Comparison of ENCODE assay signal across 9 cellular contexts in the genomic region with DNA sequence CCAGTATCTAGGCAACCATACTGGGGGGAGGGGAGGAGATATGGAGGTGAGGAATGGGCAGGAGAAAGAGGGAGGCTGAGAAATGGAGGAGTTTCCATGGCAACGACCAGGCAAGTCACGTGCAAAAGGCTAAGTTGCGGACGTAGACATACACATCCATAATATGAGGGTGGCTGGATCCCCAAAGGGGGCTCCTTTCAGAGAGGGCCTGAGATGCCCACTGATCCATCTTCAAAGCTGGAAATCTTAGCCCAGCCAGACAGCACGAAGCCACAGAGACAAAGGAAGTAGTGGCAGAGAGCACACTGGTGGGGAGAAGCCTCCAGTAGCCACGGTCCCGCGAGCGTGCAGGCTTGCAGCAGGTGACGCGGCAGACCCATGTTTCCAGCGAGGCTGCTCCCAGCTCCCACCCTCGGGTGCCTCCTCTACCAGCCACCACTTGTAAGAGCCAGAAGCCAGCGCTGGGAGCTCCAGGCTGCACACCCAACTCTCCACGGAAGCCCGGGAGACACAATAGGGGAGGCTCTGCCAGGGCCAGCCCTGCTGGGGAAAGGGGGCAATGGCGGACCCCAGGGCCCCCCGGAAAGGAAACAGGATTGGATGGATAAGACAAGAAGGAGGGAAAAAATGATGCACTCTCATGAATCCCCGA. TPM values are rescaled to one million over a fixed set of nuclear protein-coding genes. Genes with fewer than 3 reads are reported as not detected.
DNase-seq lines count a peak whose midpoint lies in the region; FAIRE-seq and TF ChIP-seq lines count a peak whose summit lies in the region.
"Had no signal": no experiment of that assay in that cellular context is flagged by ENCODE, and none has a peak within 500 bp of the region (broad histone marks: within the 10 kb centered on the region; RNA-seq: fewer than 3 reads in every experiment).

No MANE protein-coding gene starts in this region.

- peak overlapping the region; percentile 72 for H3K4me3 Mint-ChIP-seq in activated naive CD4-positive, alpha-beta T cell treated with anti-CD3 and anti-CD28 coated beads for 36 hours

- H3K27ac ChIP-seq in A673 (ENCODE audit: low read depth, low read length, poor library complexity, severe bottlenecking), result no peak overlapping the region
- H3K27ac ChIP-seq in subcutaneous abdominal adipose tissue (ENCODE audit: low read depth, low read length), result peak overlapping the region; percentile 37

- H3K9me3 Mint-ChIP-seq in activated naive CD4-positive, alpha-beta T cell treated with anti-CD3 and anti-CD28 coated beads for 36 hours, result no peaks in the 10 kb centered on the region

- no peak for FAIRE-seq in GM12891 (lab: Jason Lieb, UNC)
- FAIRE-seq: TTC549 had no signal

- CTCF ChIA-PET in A673 (lab: Charles Lee), result no interaction called here
- CTCF ChIA-PET in activated naive CD4-positive, alpha-beta T cell treated with anti-CD3 and anti-CD28 coated beads for 36 hours (lab: Charles Lee), result no interaction called here

- intact Hi-C loops in A673 (cut with micrococcal nuclease; ENCODE audit: unreplicated experiment), result no loop called here
- intact Hi-C loops in activated naive CD4-positive, alpha-beta T cell treated with anti-CD3 and anti-CD28 coated beads for 36 hours (cut with micrococcal nuclease), result no loop called here

- no peaks in the 10 kb centered on the region for H3K36me3 ChIP-seq in A673 (ENCODE audit: insufficient read depth, low read length, poor library complexity, severe bottlenecking)
- no peaks in the 10 kb centered on the region for H3K36me3 ChIP-seq in kidney epithelial cell (ENCODE audit: control insufficient read depth, insufficient read depth, low read length)
- H3K36me3 ChIP-seq in subcutaneous abdominal adipose tissue (ENCODE audit: control insufficient read depth in 5 of 5, insufficient read depth in 5 of 5, low read length in 5 of 5), result no peaks in the 10 kb centered on the region

- POLR2A ChIA-PET in A673 (lab: Charles Lee; ENCODE audit: low non-redundant PET), result no interaction called here

- peaks cover 29% of the 10 kb centered on the region for H3K4me1 Mint-ChIP-seq in activated naive CD4-positive, alpha-beta T cell treated with anti-CD3 and anti-CD28 coated beads for 36 hours (ENCODE audit: low read depth)

- H3K27ac Mint-ChIP-seq in activated naive CD4-positive, alpha-beta T cell treated with anti-CD3 and anti-CD28 coated beads for 36 hours, result no peak overlapping the region

- no peaks in the 10 kb centered on the region for H3K36me3 Mint-ChIP-seq in activated naive CD4-positive, alpha-beta T cell treated with anti-CD3 and anti-CD28 coated beads for 36 hours (ENCODE audit: low read depth)

- TF ChIP-seq CTCF in A673 (conservative IDR thresholded peaks at IDR 0.05; ENCODE audit: low read depth, low read length) (no peak), kidney epithelial cell (IDR thresholded peaks at IDR 0.05; ENCODE audit: insufficient read depth, low read length, poor library complexity, severe bottlenecking) (no peak)

- no peak for TF ChIP-seq POLR2A in GM12891 (IDR thresholded peaks at IDR 0.05; ENCODE audit: low read depth, low read length)

- H3K4me1 ChIP-seq in A673 (ENCODE audit: insufficient read depth, low read length, poor library complexity, severe bottlenecking) (peaks cover 11% of the 10 kb centered on the region), subcutaneous abdominal adipose tissue (ENCODE audit: control insufficient read depth in 5 of 5, insufficient read depth in 5 of 5, low read length in 5 of 5) (peaks cover 0 to 51% (median 35%) of the 10 kb centered on the region in 5 donors)

- H3K27me3 Mint-ChIP-seq in activated naive CD4-positive, alpha-beta T cell treated with anti-CD3 and anti-CD28 coated beads for 36 hours (ENCODE audit: low read depth), result peaks cover 50% of the 10 kb centered on the region

- H3K9ac ChIP-seq in subcutaneous abdominal adipose tissue (ENCODE audit: low read length in 5 of 5), result peak overlapping the region in 3 of 5 donors; percentile 31 to 68 (median 52)

- H3K4me3 ChIP-seq in A673 (ENCODE audit: low read depth, low read length, poor library complexity, severe bottlenecking), result peak overlapping the region; percentile 68
- peak overlapping the region; percentile 75 for H3K4me3 ChIP-seq in kidney epithelial cell (ENCODE audit: low read depth, low read length)
- peak overlapping the region; percentile 20 to 78 (median 73) for H3K4me3 ChIP-seq in subcutaneous abdominal adipose tissue (ENCODE audit: low read depth in 1 of 5, low read length in 5 of 5)

- BruUV-seq in A673 (replicated peaks; lab: Mats Ljungman, UMichigan), result no TSS peak

- DNase-seq in A673 (ENCODE audit: low spot score), result no peak
- peak; percentile 54 to 91 (median 83) for DNase-seq in NCI-H1417 (lab: John Stamatoyannopoulos, UW)
- DNase-seq in activated naive CD4-positive, alpha-beta T cell treated with anti-CD3 and anti-CD28 coated beads for 36 hours, result peak; percentile 43
- DNase-seq in kidney epithelial cell (ENCODE audit: low read depth), result no peak
- DNase-seq in AG08395 (ENCODE audit: low spot score), result no peak
- no peak for DNase-seq in GM12891 (ENCODE audit: insufficient read length, low spot score)
- DNase-seq in cortex of kidney (lab: John Stamatoyannopoulos, UW), result no peak

- H3K9me3 ChIP-seq in A673 (ENCODE audit: low read depth, low read length, poor library complexity, severe bottlenecking), result no peaks in the 10 kb centered on the region
- H3K9me3 ChIP-seq in subcutaneous abdominal adipose tissue (ENCODE audit: control insufficient read depth in 5 of 5, low read length in 5 of 5), result no peaks in the 10 kb centered on the region

- H3K27me3 ChIP-seq in A673 (replicated peaks; ENCODE audit: insufficient read depth, low read depth, low read length, poor library complexity) (peaks cover 19% of the 10 kb centered on the region), kidney epithelial cell (ENCODE audit: control insufficient read depth, insufficient read depth, low read length) (peaks cover 28% of the 10 kb centered on the region), subcutaneous abdominal adipose tissue (ENCODE audit: control insufficient read depth in 5 of 5, insufficient read depth in 4 of 5, low read length in 5 of 5) (peaks cover 22 to 45% (median 33%) of the 10 kb centered on the region in 5 donors)

TF ChIP-seq in GM12891, 5 proteins besides CTCF, POLR2A, EP300 and RAD21:
- no peak for TF ChIP-seq PAX5 (IDR thresholded peaks at IDR 0.05; ENCODE audit: insufficient read depth, low read length, severe bottlenecking)
- TF ChIP-seq POLR2AphosphoS5 (IDR thresholded peaks at IDR 0.05; ENCODE audit: low read depth, low read length), result no peak
- no peak for TF ChIP-seq POU2F2 (IDR thresholded peaks at IDR 0.05; ENCODE audit: low read depth, low read length)
- no peak for TF ChIP-seq SPI1 (IDR thresholded peaks at IDR 0.05; ENCODE audit: low read depth, low read length)
- TF ChIP-seq TAF1 (IDR thresholded peaks at IDR 0.05; ENCODE audit: low read depth, low read length), result no peak

RNA-seq across cellular contexts. Expression of gene FXYD6, which starts 0.9 kb away (rescaled TPM):
- total RNA-seq in A673 (2021), result 12.2 and 12.9 TPM in 2 replicates
- not detected for total RNA-seq in activated naive CD4-positive, alpha-beta T cell treated with anti-CD3 and anti-CD28 coated beads for 36 hours
- total RNA-seq in kidney epithelial cell, result 45.8 and 83.4 TPM in 2 replicates
- polyA plus RNA-seq in GM12891 (2012; ENCODE audit: low read depth, missing spikeins), result 0.35 TPM

RNA-seq across cellular contexts. Expression of gene FXYD2, which starts 51.0 kb away (rescaled TPM):
- not detected in 2 replicates for total RNA-seq in A673 (2021)
- 1 to 10 TPM in 1 of 2 experiments, not detected in 1; 1.1 TPM for total RNA-seq in activated naive CD4-positive, alpha-beta T cell treated with anti-CD3 and anti-CD28 coated beads for 36 hours
- total RNA-seq in kidney epithelial cell, result 5.0 and 7.5 TPM in 2 replicates
- 2.2 TPM for polyA plus RNA-seq in GM12891 (2012; ENCODE audit: low read depth, missing spikeins)

RNA-seq across cellular contexts. Expression of gene TMPRSS13, which starts 53.7 kb away (rescaled TPM):
- total RNA-seq in A673 (2021), result not detected in 2 replicates
- total RNA-seq in activated naive CD4-positive, alpha-beta T cell treated with anti-CD3 and anti-CD28 coated beads for 36 hours, result under 1 TPM; 0.15 to 0.21 TPM
- total RNA-seq in kidney epithelial cell, result 1.6 TPM in 1 of 2 replicates, not detected in the other
- 0.55 TPM for polyA plus RNA-seq in GM12891 (2012; ENCODE audit: low read depth, missing spikeins)

Comparison
In these comparisons a context has a peak if more than half of its experiments do, and no peak if none do; other contexts are left out.
1. DNase-seq: peak in NCI-H1417 (3 of 3) and activated naive CD4-positive, alpha-beta T cell treated with anti-CD3 and anti-CD28 coated beads for 36 hours (single experiment); none in A673 (single experiment), kidney epithelial cell (single experiment), AG08395 (single experiment), GM12891 (single experiment) and cortex of kidney (single experiment).
2. RNA of gene FXYD6, which starts 0.9 kb away (total RNA-seq): 45.8 to 83.4 TPM in kidney epithelial cell and 12.2 to 12.9 TPM in A673; not detected in activated naive CD4-positive, alpha-beta T cell treated with anti-CD3 and anti-CD28 coated beads for 36 hours; every median in the first group is over 10 times any median in the second.
3. Peak in every context shown above with its lines, with median percentiles within 50 percentile points of each other: H3K4me3 ChIP-seq.